In genomic region chr17:61251939-61252865, GRCh38 we compare ENCODE assay signal across 8 cellular contexts.
DNase-seq lines count a peak whose midpoint lies in the region; ATAC-seq and TF ChIP-seq lines count a peak whose summit lies in the region.

No MANE protein-coding gene starts in this region.

- no peaks in the 10 kb centered on the region for H3K9me3 ChIP-seq in AG04450 (ENCODE audit: control insufficient read depth, insufficient read depth, low read length)
- no peaks in the 10 kb centered on the region for H3K9me3 ChIP-seq in esophagus (ENCODE audit: control insufficient read depth in 2 of 2, insufficient read depth in 1 of 2, low read depth in 1 of 2, low read length in 1 of 2)
- H3K9me3 ChIP-seq in neutrophil = no peaks in the 10 kb centered on the region
- H3K9me3 ChIP-seq in effector memory CD4-positive, alpha-beta T cell (ENCODE audit: control insufficient read depth, low read length) = no peaks in the 10 kb centered on the region

- no peaks in the 10 kb centered on the region for H3K4me1 ChIP-seq in esophagus (ENCODE audit: control insufficient read depth in 2 of 2, insufficient read depth in 2 of 2, low read length in 1 of 2)
- peaks cover 77 to 84% of the 10 kb centered on the region in 2 experiments for H3K4me1 ChIP-seq in neutrophil (ENCODE audit: control insufficient read depth in 1 of 2, insufficient read depth in 1 of 2, low read depth in 1 of 2, low read length in 1 of 2)
- no peaks in the 10 kb centered on the region for H3K4me1 ChIP-seq in effector memory CD4-positive, alpha-beta T cell (ENCODE audit: control insufficient read depth, insufficient read depth, low read length, poor library complexity, severe bottlenecking)

- no peak for TF ChIP-seq POLR2A in NB4 (IDR thresholded peaks at IDR 0.05; ENCODE audit: extremely low read depth, insufficient read length)

- POLR2A ChIA-PET in AG04450 (lab: Yijun Ruan, JAX) = interaction anchor here (0.6 to 2.2 kb wide), 18 partner anchors 9 to 609 kb away, joined by 3 to 16 read pairs (median 5); partner anchors contain the start of gene TBX2

- peak overlapping the region; percentile 95 for H3K27ac ChIP-seq in AG04450 (ENCODE audit: low read depth, low read length)
- H3K27ac ChIP-seq in esophagus (ENCODE audit: low read depth in 2 of 2, low read length in 1 of 2) = peak overlapping the region; percentile 34 to 83
- peak overlapping the region; percentile 80 for H3K27ac ChIP-seq in neutrophil
- H3K27ac ChIP-seq in effector memory CD4-positive, alpha-beta T cell (ENCODE audit: insufficient read depth, low read length, poor library complexity, severe bottlenecking) = no peak overlapping the region

- 34 to 41% methylated on average over 10 of the region's 10 CpGs for whole genome bisulfite sequencing in esophagus, 2 donors

- peak; percentile 99 for DNase-seq in AG04450 (ENCODE audit: low read depth, low spot score)
- peak; percentile 95 for DNase-seq in NB4 (ENCODE audit: low read depth)
- no peak for DNase-seq in iPS-NIHi7 (ENCODE audit: extremely low spot score)
- no peak for DNase-seq in effector memory CD4-positive, alpha-beta T cell

- no peaks in the 10 kb centered on the region for H3K27me3 ChIP-seq in AG04450 (ENCODE audit: control insufficient read depth, insufficient read depth, low read length)
- no peaks in the 10 kb centered on the region for H3K27me3 ChIP-seq in esophagus (ENCODE audit: control insufficient read depth in 1 of 2, insufficient read depth in 2 of 2, low read length in 2 of 2)
- H3K27me3 ChIP-seq in neutrophil = no peaks in the 10 kb centered on the region
- H3K27me3 ChIP-seq in effector memory CD4-positive, alpha-beta T cell (replicated peaks; ENCODE audit: control insufficient read depth, insufficient read depth, low read length, poor library complexity, severe bottlenecking) = no peaks in the 10 kb centered on the region

- H3K36me3 ChIP-seq in esophagus (ENCODE audit: control insufficient read depth in 2 of 2, insufficient read depth in 2 of 2, low read length in 1 of 2) = no peaks in the 10 kb centered on the region
- no peaks in the 10 kb centered on the region for H3K36me3 ChIP-seq in neutrophil
- no peaks in the 10 kb centered on the region for H3K36me3 ChIP-seq in effector memory CD4-positive, alpha-beta T cell (ENCODE audit: control insufficient read depth, insufficient read depth, low read length)

- H3K4me3 ChIP-seq in AG04450 (ENCODE audit: low read depth, low read length) (no peak overlapping the region), NB4 (ENCODE audit: low read depth, low read length) (peak overlapping the region; percentile 3), esophagus (ENCODE audit: low read depth in 1 of 2, low read length in 2 of 2) (no peak overlapping the region), neutrophil (ENCODE audit: low read depth in 1 of 2, low read length in 1 of 2) (peak overlapping the region; percentile 13 to 28)
- H3K4me3 ChIP-seq in effector memory CD4-positive, alpha-beta T cell (ENCODE audit: insufficient read depth, low read depth, low read length, poor library complexity, severe bottlenecking) = no peak overlapping the region

- ATAC-seq in HG02885 (IDR thresholded peaks at IDR 0.05; ENCODE audit: poor library complexity, unreplicated experiment) (no peak), GM19397 (IDR thresholded peaks at IDR 0.05; ENCODE audit: unreplicated experiment) (no peak)

- no peak for TF ChIP-seq CTCF in AG04450 (IDR thresholded peaks at IDR 0.05; ENCODE audit: low read depth, low read length)
- TF ChIP-seq CTCF in NB4 (IDR thresholded peaks at IDR 0.05; ENCODE audit: low read depth, low read length) = no peak
- TF ChIP-seq CTCF in neutrophil (IDR thresholded peaks at IDR 0.05) = no peak

- CTCF ChIA-PET in AG04450 (lab: Charles Lee) = interaction anchor here (0.5 to 0.6 kb wide), 2 partner anchors 105 to 151 kb away, joined by 3 to 4 read pairs; no protein-coding TSS in a partner anchor

Comparison
In these comparisons a context has a peak if more than half of its experiments do, and no peak if none do; other contexts are left out.
1. DNase-seq: peak in AG04450 (single experiment) and NB4 (single experiment); none in iPS-NIHi7 (single experiment) and effector memory CD4-positive, alpha-beta T cell (0 of 3).
2. H3K4me3 ChIP-seq: peak in NB4 (single experiment) and neutrophil (2 of 2); none in AG04450 (single experiment), esophagus (0 of 2) and effector memory CD4-positive, alpha-beta T cell (single experiment).